8 cellular contexts compared by ENCODE assay signal in the genomic region with DNA sequence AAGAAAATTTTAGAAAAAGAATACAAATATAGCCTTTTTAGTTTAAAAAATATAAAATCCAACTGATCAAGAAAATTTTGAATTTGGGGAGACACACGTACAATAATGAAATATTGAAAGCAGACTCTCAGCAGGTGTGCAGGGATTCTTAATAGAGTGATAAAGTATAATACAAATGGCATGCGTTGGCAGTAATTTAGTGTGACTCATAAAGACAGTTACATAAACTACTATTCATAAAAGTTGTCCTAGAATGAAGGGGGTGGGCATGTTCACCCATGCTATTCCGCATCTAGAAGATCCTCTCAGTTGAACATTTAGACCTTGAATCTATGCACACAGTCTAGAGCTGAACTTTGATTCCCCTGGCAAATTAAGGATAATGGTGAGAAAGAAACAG.
"Had no signal": no experiment of that assay in that cellular context is flagged by ENCODE, and none has a peak within 500 bp of the region (broad histone marks: within the 10 kb centered on the region; RNA-seq: fewer than 3 reads in every experiment).

No MANE protein-coding gene starts in this region.

- DNase-seq: H9, HCEC 1CT, IMR-90 had no signal

- FAIRE-seq: H1, H54, HTR-8/SVneo, K562 had no signal

- H3K4me3 ChIP-seq: GM23338, K562 had no signal

- H3K27ac Mint-ChIP-seq: GM23338, H9 had no signal

- H3K4me3 Mint-ChIP-seq: GM23338, H9 had no signal

- H3K9me3 Mint-ChIP-seq: GM23338, H9 had no signal

- ATAC-seq: GM23338, K562 had no signal
